In the genomic region with DNA sequence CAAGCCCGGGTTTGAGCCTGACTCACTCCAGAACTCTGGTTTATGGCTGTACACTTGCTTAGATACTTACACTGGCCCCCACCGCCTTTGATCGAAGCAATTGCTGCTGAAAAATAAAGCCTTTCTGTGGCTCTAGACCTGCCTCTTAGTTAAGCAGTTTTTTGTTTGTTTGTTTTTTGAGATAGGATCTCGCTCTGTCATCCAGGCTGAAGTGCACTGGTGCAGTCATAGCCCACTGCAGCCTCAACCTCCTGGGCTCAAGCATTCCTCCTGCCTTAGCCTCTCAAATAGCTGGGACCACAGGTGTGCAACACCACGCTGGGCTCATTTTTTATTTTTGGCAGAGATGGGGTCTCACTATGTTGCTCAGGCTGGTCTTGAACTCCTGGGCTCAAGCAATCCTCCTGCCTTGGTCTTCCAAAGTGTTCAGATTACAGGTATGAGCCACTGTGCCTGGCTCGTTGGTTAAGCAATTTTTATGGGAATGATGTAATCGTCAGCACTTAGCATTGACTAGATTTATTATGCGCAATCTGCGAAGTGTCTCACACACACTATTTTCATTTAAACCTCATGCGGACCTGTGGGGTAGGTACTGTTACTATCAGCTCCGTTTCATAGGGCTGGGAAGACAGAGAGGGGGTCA, we compare ENCODE assay signal across 20 cellular contexts.
"Had no signal": no experiment of that assay in that cellular context is flagged by ENCODE, and none has a peak within 500 bp of the region (broad histone marks: within the 10 kb centered on the region; RNA-seq: fewer than 3 reads in every experiment).

No MANE protein-coding gene starts in this region.

- H3K9me3 Mint-ChIP-seq: activated CD4-positive, alpha-beta memory T cell treated with anti-CD3 and anti-CD28 coated beads for 36 hours; activated T-cell treated with anti-CD3 and anti-CD28 coated beads, Interleukin-2, amount 50 U/mL, for 4 hours; naive thymus-derived CD4-positive, alpha-beta T cell; stimulated activated memory B cell treated with anti-CD40 and anti-IgM and Interleukin-4, amounts not matched to agents 10 μg/mL and 1 μg/mL and 100 μg/mL, for 72 hours; T-cell had no signal

- H3K4me1 ChIP-seq: left lung, thyroid gland, uterus had no signal

- H3K4me3 ChIP-seq: dorsolateral prefrontal cortex, esophagus muscularis mucosa, left lung, thyroid gland, uterus had no signal

- H3K36me3 ChIP-seq: uterus had no signal

- DNase-seq: activated CD4-positive, alpha-beta memory T cell treated with anti-CD3 and anti-CD28 coated beads for 36 hours; activated gamma-delta T cell; activated T-cell treated with anti-CD3 and anti-CD28 coated beads, Interleukin-2, amount 50 U/mL, for 4 hours; dorsolateral prefrontal cortex; foreskin fibroblast; glutamatergic neuron; hypothalamus; kidney; left lung; mammary epithelial cell; naive thymus-derived CD4-positive, alpha-beta T cell; retina; stimulated activated CD4-positive, alpha-beta T cell treated with anti-CD3 and anti-CD28 coated beads, Interleukin-2, amount 100 ng/mL, for 48 hours; T-cell; T-helper 9 cell; thyroid gland; uterus had no signal

- H3K27me3 ChIP-seq: dorsolateral prefrontal cortex, esophagus muscularis mucosa, left lung, thyroid gland, uterus had no signal

- H3K4me3 Mint-ChIP-seq: activated CD4-positive, alpha-beta memory T cell treated with anti-CD3 and anti-CD28 coated beads for 36 hours; activated T-cell treated with anti-CD3 and anti-CD28 coated beads, Interleukin-2, amount 50 U/mL, for 4 hours; naive thymus-derived CD4-positive, alpha-beta T cell; stimulated activated memory B cell treated with anti-CD40 and anti-IgM and Interleukin-4, amounts not matched to agents 10 μg/mL and 1 μg/mL and 100 μg/mL, for 72 hours; T-cell had no signal

- H3K9me3 ChIP-seq: esophagus muscularis mucosa, left lung, thyroid gland, uterus had no signal

- H3K27ac ChIP-seq: dorsolateral prefrontal cortex, esophagus muscularis mucosa, left lung, parathyroid adenoma, thyroid gland, uterus had no signal

- H3K27me3 Mint-ChIP-seq: activated CD4-positive, alpha-beta memory T cell treated with anti-CD3 and anti-CD28 coated beads for 36 hours; naive thymus-derived CD4-positive, alpha-beta T cell; stimulated activated memory B cell treated with anti-CD40 and anti-IgM and Interleukin-4, amounts not matched to agents 10 μg/mL and 1 μg/mL and 100 μg/mL, for 72 hours; T-cell had no signal

- H3K9ac ChIP-seq: parathyroid adenoma had no signal

- H3K27ac Mint-ChIP-seq: activated CD4-positive, alpha-beta memory T cell treated with anti-CD3 and anti-CD28 coated beads for 36 hours; stimulated activated memory B cell treated with anti-CD40 and anti-IgM and Interleukin-4, amounts not matched to agents 10 μg/mL and 1 μg/mL and 100 μg/mL, for 72 hours; T-cell had no signal

- ATAC-seq: activated T-cell treated with anti-CD3 and anti-CD28 coated beads, Interleukin-2, amount 50 U/mL, for 4 hours; left lung; naive thymus-derived CD4-positive, alpha-beta T cell; stimulated activated memory B cell treated with anti-CD40 and anti-IgM and Interleukin-4, amounts not matched to agents 10 μg/mL and 1 μg/mL and 100 μg/mL, for 72 hours; T-cell had no signal
